ENCODE assay signal across 1 cellular context in the genomic region with DNA sequence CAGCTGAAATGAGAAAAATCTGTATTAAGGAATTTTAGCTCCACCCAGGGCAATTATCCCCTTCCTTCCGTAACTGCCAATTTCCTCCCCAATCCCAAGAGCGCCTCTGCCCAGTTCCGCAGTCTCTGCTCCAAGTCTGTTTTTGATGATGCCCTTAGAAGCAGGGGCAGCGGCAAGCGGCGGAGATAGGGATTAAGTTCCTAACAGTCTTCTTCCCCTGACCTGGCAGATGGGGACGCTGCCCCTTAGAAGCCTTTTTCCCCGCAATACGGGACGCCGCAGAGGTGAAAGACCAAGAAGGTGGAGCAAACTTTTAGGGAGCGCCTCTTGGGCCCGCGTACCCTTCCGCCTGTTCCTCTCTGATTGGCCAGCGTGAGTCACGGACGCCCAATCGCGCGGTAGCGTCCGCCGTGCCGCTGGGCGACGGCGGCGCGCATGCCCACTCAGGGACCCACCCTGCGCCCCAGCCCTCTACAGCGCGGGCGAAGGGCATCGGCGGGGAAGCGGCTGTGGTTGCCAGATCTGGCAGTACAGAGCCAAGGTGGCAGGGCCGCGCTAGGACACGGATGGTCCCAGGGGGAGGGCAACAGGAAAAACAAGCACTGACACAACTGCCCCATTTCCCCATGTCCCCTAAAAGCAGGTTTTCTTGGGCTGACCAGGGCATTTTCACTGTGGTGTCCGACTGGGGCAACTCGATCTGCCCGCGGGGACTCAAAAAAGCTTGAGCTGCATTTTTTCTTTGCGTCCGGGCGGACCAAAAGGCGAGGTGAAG.
TF ChIP-seq lines count a peak whose summit lies in the region.

No MANE protein-coding gene starts in this region.

TF ChIP-seq in HepG2, 621 proteins besides CTCF, POLR2A, EP300 and RAD21 (continued from another document and continues in another):
- TF ChIP-seq ZNF329 (CRISPR knock-in tag; IDR thresholded peaks at IDR 0.05; ENCODE audit: low read depth) (peak; percentile 44; the same call in 1 of the 2 replicates), MYC (CRISPR knock-in tag; IDR thresholded peaks at IDR 0.05; ENCODE audit: borderline replicate concordance) (0 out of 2 replicates have a peak, but pooled peaks have one; percentile 15), XRCC5 (optimal IDR thresholded peaks at IDR 0.05; ENCODE audit: low read length) (peak; percentile 36), E2F5 (CRISPR knock-in tag; conservative IDR thresholded peaks at IDR 0.05) (peak; percentile 57; the same call in 1 of the 2 replicates), ZNF550 (CRISPR knock-in tag; IDR thresholded peaks at IDR 0.05; ENCODE audit: borderline replicate concordance) (no peak), GTF2F1 (IDR thresholded peaks at IDR 0.05; ENCODE audit: low read length) (no peak), TFDP2 (CRISPR knock-in tag; IDR thresholded peaks at IDR 0.05) (peak; percentile 48), HHEX (CRISPR knock-in tag; IDR thresholded peaks at IDR 0.05) (no peak), THAP11 (CRISPR knock-in tag; IDR thresholded peaks at IDR 0.05) (peak; percentile 33), TARDBP (CRISPR knock-in tag; IDR thresholded peaks at IDR 0.05) (0 out of 2 replicates have a peak, but pooled peaks have one; percentile 13), SKIL (CRISPR knock-in tag; IDR thresholded peaks at IDR 0.05; ENCODE audit: borderline replicate concordance) (no peak), ARID5B (CRISPR knock-in tag; IDR thresholded peaks at IDR 0.05) (no peak), CBX1 (IDR thresholded peaks at IDR 0.05; ENCODE audit: low read depth) (no peak), RBM39 (IDR thresholded peaks at IDR 0.05; ENCODE audit: low read depth, low read length, poor library complexity, severe bottlenecking) (no peak), RFX3 (CRISPR knock-in tag; IDR thresholded peaks at IDR 0.05) (peak; percentile 73), ZNF746 (CRISPR knock-in tag; IDR thresholded peaks at IDR 0.05) (no peak), AHDC1 (CRISPR knock-in tag; IDR thresholded peaks at IDR 0.05; ENCODE audit: borderline replicate concordance) (peak; percentile 71; the same call in 1 of the 2 replicates), ATAD3A (CRISPR knock-in tag; IDR thresholded peaks at IDR 0.05) (no peak), FOXK2 (IDR thresholded peaks at IDR 0.05) (no peak), KDM5A (IDR thresholded peaks at IDR 0.05; ENCODE audit: borderline replicate concordance, low read length) (no peak; the same call in 1 of the 2 replicates), SIN3B (IDR thresholded peaks at IDR 0.05; ENCODE audit: low read length) (no peak), ZNF44 (CRISPR knock-in tag; IDR thresholded peaks at IDR 0.05) (peak; percentile 86; the same call in 1 of the 2 replicates)
- TF ChIP-seq, protein P1, sequence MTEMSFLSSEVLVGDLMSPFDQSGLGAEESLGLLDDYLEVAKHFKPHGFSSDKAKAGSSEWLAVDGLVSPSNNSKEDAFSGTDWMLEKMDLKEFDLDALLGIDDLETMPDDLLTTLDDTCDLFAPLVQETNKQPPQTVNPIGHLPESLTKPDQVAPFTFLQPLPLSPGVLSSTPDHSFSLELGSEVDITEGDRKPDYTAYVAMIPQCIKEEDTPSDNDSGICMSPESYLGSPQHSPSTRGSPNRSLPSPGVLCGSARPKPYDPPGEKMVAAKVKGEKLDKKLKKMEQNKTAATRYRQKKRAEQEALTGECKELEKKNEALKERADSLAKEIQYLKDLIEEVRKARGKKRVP (CRISPR knock-in tag; IDR thresholded peaks at IDR 0.05), result 0 out of 4 replicates have a peak, but pooled peaks of 1 of the 2 experiments have one; percentile 33
- TF ChIP-seq, protein P2, sequence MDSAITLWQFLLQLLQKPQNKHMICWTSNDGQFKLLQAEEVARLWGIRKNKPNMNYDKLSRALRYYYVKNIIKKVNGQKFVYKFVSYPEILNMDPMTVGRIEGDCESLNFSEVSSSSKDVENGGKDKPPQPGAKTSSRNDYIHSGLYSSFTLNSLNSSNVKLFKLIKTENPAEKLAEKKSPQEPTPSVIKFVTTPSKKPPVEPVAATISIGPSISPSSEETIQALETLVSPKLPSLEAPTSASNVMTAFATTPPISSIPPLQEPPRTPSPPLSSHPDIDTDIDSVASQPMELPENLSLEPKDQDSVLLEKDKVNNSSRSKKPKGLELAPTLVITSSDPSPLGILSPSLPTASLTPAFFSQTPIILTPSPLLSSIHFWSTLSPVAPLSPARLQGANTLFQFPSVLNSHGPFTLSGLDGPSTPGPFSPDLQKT (CRISPR knock-in tag; IDR thresholded peaks at IDR 0.05; ENCODE audit: borderline replicate concordance), result no peak
- TF ChIP-seq, protein P3, sequence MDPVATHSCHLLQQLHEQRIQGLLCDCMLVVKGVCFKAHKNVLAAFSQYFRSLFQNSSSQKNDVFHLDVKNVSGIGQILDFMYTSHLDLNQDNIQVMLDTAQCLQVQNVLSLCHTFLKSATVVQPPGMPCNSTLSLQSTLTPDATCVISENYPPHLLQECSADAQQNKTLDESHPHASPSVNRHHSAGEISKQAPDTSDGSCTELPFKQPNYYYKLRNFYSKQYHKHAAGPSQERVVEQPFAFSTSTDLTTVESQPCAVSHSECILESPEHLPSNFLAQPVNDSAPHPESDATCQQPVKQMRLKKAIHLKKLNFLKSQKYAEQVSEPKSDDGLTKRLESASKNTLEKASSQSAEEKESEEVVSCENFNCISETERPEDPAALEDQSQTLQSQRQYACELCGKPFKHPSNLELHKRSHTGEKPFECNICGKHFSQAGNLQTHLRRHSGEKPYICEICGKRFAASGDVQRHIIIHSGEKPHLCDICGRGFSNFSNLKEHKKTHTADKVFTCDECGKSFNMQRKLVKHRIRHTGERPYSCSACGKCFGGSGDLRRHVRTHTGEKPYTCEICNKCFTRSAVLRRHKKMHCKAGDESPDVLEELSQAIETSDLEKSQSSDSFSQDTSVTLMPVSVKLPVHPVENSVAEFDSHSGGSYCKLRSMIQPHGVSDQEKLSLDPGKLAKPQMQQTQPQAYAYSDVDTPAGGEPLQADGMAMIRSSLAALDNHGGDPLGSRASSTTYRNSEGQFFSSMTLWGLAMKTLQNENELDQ (CRISPR knock-in tag; IDR thresholded peaks at IDR 0.05; ENCODE audit: borderline replicate concordance), result no peak
- TF ChIP-seq, protein P4, sequence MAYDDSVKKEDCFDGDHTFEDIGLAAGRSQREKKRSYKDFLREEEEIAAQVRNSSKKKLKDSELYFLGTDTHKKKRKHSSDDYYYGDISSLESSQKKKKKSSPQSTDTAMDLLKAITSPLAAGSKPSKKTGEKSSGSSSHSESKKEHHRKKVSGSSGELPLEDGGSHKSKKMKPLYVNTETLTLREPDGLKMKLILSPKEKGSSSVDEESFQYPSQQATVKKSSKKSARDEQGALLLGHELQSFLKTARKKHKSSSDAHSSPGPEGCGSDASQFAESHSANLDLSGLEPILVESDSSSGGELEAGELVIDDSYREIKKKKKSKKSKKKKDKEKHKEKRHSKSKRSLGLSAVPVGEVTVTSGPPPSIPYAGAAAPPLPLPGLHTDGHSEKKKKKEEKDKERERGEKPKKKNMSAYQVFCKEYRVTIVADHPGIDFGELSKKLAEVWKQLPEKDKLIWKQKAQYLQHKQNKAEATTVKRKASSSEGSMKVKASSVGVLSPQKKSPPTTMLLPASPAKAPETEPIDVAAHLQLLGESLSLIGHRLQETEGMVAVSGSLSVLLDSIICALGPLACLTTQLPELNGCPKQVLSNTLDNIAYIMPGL (CRISPR knock-in tag; IDR thresholded peaks at IDR 0.05; ENCODE audit: borderline replicate concordance in 1 of 2, low read depth in 1 of 2), result peak; percentile 18 to 68; a peak in 2 of 4 replicates
